32 cellular contexts compared by ENCODE assay signal in the genomic region with DNA sequence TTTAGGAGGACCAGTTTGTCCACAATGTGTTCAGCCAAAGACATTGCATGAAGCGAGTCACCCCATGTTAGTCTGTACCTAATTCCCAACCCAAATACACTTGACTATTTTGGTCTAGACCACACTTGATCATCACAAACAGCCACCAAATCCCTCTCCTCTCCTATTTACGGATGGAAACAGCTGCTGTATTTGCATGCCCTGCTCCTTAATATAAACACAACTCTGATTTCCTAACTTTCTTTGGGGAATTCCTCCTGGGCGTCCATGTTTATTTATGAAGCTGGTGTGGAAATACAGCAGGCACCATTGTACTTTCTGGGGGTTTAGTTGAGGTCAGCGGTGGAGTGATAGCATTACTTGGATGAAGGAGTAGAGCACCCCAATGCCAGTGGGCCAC.
DNase-seq lines count a peak whose midpoint lies in the region; TF ChIP-seq lines count a peak whose summit lies in the region.
"Had no signal": no experiment of that assay in that cellular context is flagged by ENCODE, and none has a peak within 500 bp of the region (broad histone marks: within the 10 kb centered on the region; RNA-seq: fewer than 3 reads in every experiment).

No MANE protein-coding gene starts in this region.

- H3K4me3 Mint-ChIP-seq in osteocyte (ENCODE audit: unreplicated experiment), result no peak overlapping the region
- H3K4me3 Mint-ChIP-seq: activated CD4-positive, alpha-beta memory T cell treated with anti-CD3 and anti-CD28 coated beads, Interleukin-2, amount 10 ng/mL, durations not matched to agents 7 days and 5 days; activated naive CD4-positive, alpha-beta T cell treated with anti-CD3 and anti-CD28 coated beads for 36 hours; brain; T-helper 2 cell treated with Interferon-gamma antibody and Interleukin-4, amounts not matched to agents 5 μg/mL and 100 μg/mL, for 36 hours had no signal

- no peaks in the 10 kb centered on the region for H3K9me3 Mint-ChIP-seq in osteocyte (ENCODE audit: unreplicated experiment)
- H3K9me3 Mint-ChIP-seq: activated CD4-positive, alpha-beta memory T cell treated with anti-CD3 and anti-CD28 coated beads, Interleukin-2, amount 10 ng/mL, durations not matched to agents 7 days and 5 days; activated naive CD4-positive, alpha-beta T cell treated with anti-CD3 and anti-CD28 coated beads for 36 hours; T-helper 2 cell treated with Interferon-gamma antibody and Interleukin-4, amounts not matched to agents 5 μg/mL and 100 μg/mL, for 36 hours had no signal

- H3K36me3 ChIP-seq in SJCRH30 (no peaks in the 10 kb centered on the region), smooth muscle cell (ENCODE audit: low read depth) (no peaks in the 10 kb centered on the region)
- H3K36me3 ChIP-seq: adrenal gland, ovary, suprapubic skin, upper lobe of right lung had no signal

- 33% methylated on average over 4 of the region's 4 CpGs for WGBS in smooth muscle cell (ENCODE audit: low lambda C conversion rate)

- peak overlapping the region; percentile 70 for H3K9ac ChIP-seq in smooth muscle cell (ENCODE audit: low read depth)

- no peak overlapping the region for H3K27ac Mint-ChIP-seq in osteocyte (ENCODE audit: unreplicated experiment)
- H3K27ac Mint-ChIP-seq: activated CD4-positive, alpha-beta memory T cell treated with anti-CD3 and anti-CD28 coated beads, Interleukin-2, amount 10 ng/mL, durations not matched to agents 7 days and 5 days; activated naive CD4-positive, alpha-beta T cell treated with anti-CD3 and anti-CD28 coated beads for 36 hours; T-helper 2 cell treated with Interferon-gamma antibody and Interleukin-4, amounts not matched to agents 5 μg/mL and 100 μg/mL, for 36 hours had no signal

- H3K79me2 ChIP-seq in smooth muscle cell (ENCODE audit: low read depth), result no peaks in the 10 kb centered on the region

- H2AFZ ChIP-seq in smooth muscle cell (ENCODE audit: low read depth), result no peak overlapping the region
- H2AFZ ChIP-seq: PC-9 had no signal

- no peaks in the 10 kb centered on the region for H3K36me3 Mint-ChIP-seq in osteocyte (ENCODE audit: unreplicated experiment)
- H3K36me3 Mint-ChIP-seq: brain had no signal

- H3F3A ChIP-seq in smooth muscle cell (ENCODE audit: low read depth), result peaks cover 3% of the 10 kb centered on the region

- H3K27ac ChIP-seq in SJCRH30, result peak overlapping the region; percentile 72
- H3K27ac ChIP-seq in smooth muscle cell (ENCODE audit: low read depth), result peak overlapping the region; percentile 93
- H3K27ac ChIP-seq: 22Rv1, adrenal gland, C4-2B, ovary, PC-9, suprapubic skin, upper lobe of right lung had no signal

- H3K27me3 ChIP-seq in SJCRH30 (no peaks in the 10 kb centered on the region), smooth muscle cell (ENCODE audit: low read depth) (no peaks in the 10 kb centered on the region)
- H3K27me3 ChIP-seq: adrenal gland, ovary, suprapubic skin, upper lobe of right lung had no signal

- TF ChIP-seq CTCF in fibroblast of villous mesenchyme (IDR thresholded peaks at IDR 0.05; ENCODE audit: insufficient read depth, low read depth, low read length) (no peak), smooth muscle cell (IDR thresholded peaks at IDR 0.05; ENCODE audit: borderline replicate concordance, insufficient read depth, poor library complexity, severe bottlenecking) (no peak), osteocyte (IDR thresholded peaks at IDR 0.05) (no peak)

- H4K20me1 ChIP-seq in smooth muscle cell (ENCODE audit: low read depth), result no peaks in the 10 kb centered on the region

- H3K4me1 ChIP-seq in SJCRH30 (peaks cover 49% of the 10 kb centered on the region), smooth muscle cell (ENCODE audit: low read depth) (peaks cover 27% of the 10 kb centered on the region)
- H3K4me1 ChIP-seq: adrenal gland, suprapubic skin, upper lobe of right lung had no signal

- DNase-seq in DMS 273 (lab: John Stamatoyannopoulos, UW; ENCODE audit: unreplicated experiment), result peak; percentile 41
- no peak for DNase-seq in DMS 273 treated with DMSO at 0.1 percent for 48 hours (lab: John Stamatoyannopoulos, UW)
- DNase-seq in SJCRH30, result peak; percentile 78 to 95
- DNase-seq in fibroblast of villous mesenchyme (ENCODE audit: low read depth), result peak; percentile 94
- DNase-seq in smooth muscle cell (lab: John Stamatoyannopoulos, UW; ENCODE audit: unreplicated experiment), result no peak
- no peak for DNase-seq in osteocyte (ENCODE audit: extremely low spot score, unreplicated experiment)
- DNase-seq in stimulated activated CD4-positive, alpha-beta T cell treated with anti-CD3 and anti-CD28 coated beads, Interleukin-4, amount 100 ng/mL, for 24 hours, result no peak
- DNase-seq in HuH-7 (ENCODE audit: low spot score), result no peak
- DNase-seq: activated CD4-positive, alpha-beta memory T cell treated with anti-CD3 and anti-CD28 coated beads, Interleukin-2, amount 10 ng/mL, durations not matched to agents 7 days and 5 days; activated CD4-positive, alpha-beta T cell treated with anti-CD3 and anti-CD28 coated beads for 1 hour; activated CD8-positive, alpha-beta memory T cell treated with anti-CD3 and anti-CD28 coated beads, Interleukin-2, amount 50 U/mL, for 4 hours; activated naive CD4-positive, alpha-beta T cell treated with anti-CD3 and anti-CD28 coated beads for 36 hours; adrenal gland; Calu3; GOT3; hippocampal formation; left cardiac atrium; NCI-H1048; NCI-H1694 treated with DMSO at 0.1 percent for 48 hours; NCI-H2171 treated with DMSO at 0.1 percent for 48 hours; NCI-H510A treated with DMSO at 0.1 percent for 48 hours; ovary; Right ventricle myocardium superior; stimulated activated naive CD4-positive, alpha-beta T cell; upper lobe of right lung had no signal

- H3K9me3 ChIP-seq in SJCRH30 (replicated peaks) (no peaks in the 10 kb centered on the region), smooth muscle cell (replicated peaks; ENCODE audit: low read depth) (no peaks in the 10 kb centered on the region)
- H3K9me3 ChIP-seq: adrenal gland, ovary, suprapubic skin, upper lobe of right lung had no signal

- H3K4me1 Mint-ChIP-seq in osteocyte (ENCODE audit: unreplicated experiment), result peaks cover 19% of the 10 kb centered on the region
- H3K4me1 Mint-ChIP-seq: activated CD4-positive, alpha-beta memory T cell treated with anti-CD3 and anti-CD28 coated beads, Interleukin-2, amount 10 ng/mL, durations not matched to agents 7 days and 5 days had no signal

- H3K4me3 ChIP-seq in SJCRH30 (no peak overlapping the region), fibroblast of villous mesenchyme (ENCODE audit: low read depth, low read length) (no peak overlapping the region), smooth muscle cell (no peak overlapping the region)
- H3K4me3 ChIP-seq: adrenal gland, lung, ovary, PC-9, suprapubic skin, upper lobe of right lung had no signal

- peaks cover 4% of the 10 kb centered on the region for H3K27me3 Mint-ChIP-seq in osteocyte (ENCODE audit: unreplicated experiment)
- H3K27me3 Mint-ChIP-seq: activated CD4-positive, alpha-beta memory T cell treated with anti-CD3 and anti-CD28 coated beads, Interleukin-2, amount 10 ng/mL, durations not matched to agents 7 days and 5 days had no signal

- peak overlapping the region; percentile 70 for H3K4me2 ChIP-seq in smooth muscle cell
- H3K4me2 ChIP-seq: PC-9 had no signal

Comparison
In these comparisons a context has a peak if more than half of its experiments do, and no peak if none do; other contexts are left out.
1. DNase-seq: peak in DMS 273 (single experiment), SJCRH30 (2 of 2) and fibroblast of villous mesenchyme (single experiment); none in DMS 273 treated with DMSO at 0.1 percent for 48 hours (single experiment), smooth muscle cell (single experiment), osteocyte (single experiment), stimulated activated CD4-positive, alpha-beta T cell treated with anti-CD3 and anti-CD28 coated beads, Interleukin-4, amount 100 ng/mL, for 24 hours (single experiment) and HuH-7 (single experiment).